In genomic region chr12:55852740-55853139, GRCh38 we compare ENCODE assay signal across 9 cellular contexts. TPM values are rescaled to one million over a fixed set of nuclear protein-coding genes. Genes with fewer than 3 reads are reported as not detected.
"Had no signal": no experiment of that assay in that cellular context is flagged by ENCODE, and none has a peak within 500 bp of the region (broad histone marks: within the 10 kb centered on the region; RNA-seq: fewer than 3 reads in every experiment).

No MANE protein-coding gene starts in this region.

- H3K4me2 ChIP-seq: KMS-11 had no signal

- ATAC-seq: HepG2 had no signal

- H3K27ac ChIP-seq: HL-60, KMS-11 had no signal

- FAIRE-seq: HepG2, HTR-8/SVneo had no signal

- H3K9ac ChIP-seq: KMS-11 had no signal

- DNase-seq: IMR-90, KBM-7, KG1 had no signal

RNA-seq across cellular contexts. Expression of gene MMP19, which starts 10.0 kb away (rescaled TPM):
- total RNA-seq: HT-29 had no signal
- polyA plus RNA-seq: IgD-negative memory B cell had no signal
